ENCODE assay signal across 20 cellular contexts in genomic region chr2:10027931-10028330, GRCh38. TPM values are rescaled to one million over a fixed set of nuclear protein-coding genes. Genes with fewer than 3 reads are reported as not detected.
A peak's percentile ranks its signal among the peaks of the same experiment; 100 is the strongest.
DNase-seq lines count a peak whose midpoint lies in the region; ATAC-seq, FAIRE-seq and TF ChIP-seq lines count a peak whose summit lies in the region.
"Had no signal": no experiment of that assay in that cellular context is flagged by ENCODE, and none has a peak within 500 bp of the region (broad histone marks: within the 10 kb centered on the region; RNA-seq: fewer than 3 reads in every experiment).

No MANE protein-coding gene starts in this region.

- no peaks in the 10 kb centered on the region for H3K36me3 Mint-ChIP-seq in activated CD4-positive, alpha-beta memory T cell treated with anti-CD3 and anti-CD28 coated beads, Interleukin-2, amount 10 ng/mL, durations not matched to agents 7 days and 5 days (ENCODE audit: low read depth)
- H3K36me3 Mint-ChIP-seq in activated CD4-positive, alpha-beta memory T cell treated with anti-CD3 and anti-CD28 coated beads for 36 hours = no peaks in the 10 kb centered on the region
- no peaks in the 10 kb centered on the region for H3K36me3 Mint-ChIP-seq in naive thymus-derived CD4-positive, alpha-beta T cell
- H3K36me3 Mint-ChIP-seq: activated naive CD8-positive, alpha-beta T cell treated with anti-CD3 and anti-CD28 coated beads, Interleukin-2, amount 10 ng/mL, durations not matched to agents 7 days and 5 days had no signal

- no peak for TF ChIP-seq CTCF in H1 (IDR thresholded peaks at IDR 0.05; ENCODE audit: control extremely low read depth in 1 of 3, insufficient read depth in 1 of 3, low read depth in 1 of 3, low read length in 3 of 3)

- H4K5ac ChIP-seq in H1 (ENCODE audit: insufficient read length, low read depth, low read length) = no peak overlapping the region

- H3K4ac ChIP-seq in H1 (replicated peaks; ENCODE audit: insufficient read length, low read depth, low read length) = no peak overlapping the region

- no peaks in the 10 kb centered on the region for H4K20me1 ChIP-seq in H1 (replicated peaks in 1 of 2; ENCODE audit: control insufficient read depth in 1 of 2, insufficient read depth in 2 of 2, low read length in 2 of 2)

- H3K36me3 ChIP-seq in H1 (ENCODE audit: control insufficient read depth in 2 of 4, insufficient read depth in 4 of 4, low read length in 3 of 4) = no peaks in the 10 kb centered on the region
- H3K36me3 ChIP-seq in naive thymus-derived CD4-positive, alpha-beta T cell (ENCODE audit: control insufficient read depth in 2 of 3, insufficient read depth in 3 of 3, low read length in 3 of 3) = no peaks in the 10 kb centered on the region
- no peaks in the 10 kb centered on the region for H3K36me3 ChIP-seq in small intestine (ENCODE audit: control insufficient read depth in 2 of 2, insufficient read depth in 2 of 2, low read length in 2 of 2)
- H3K36me3 ChIP-seq: BE2C, left lung, tibial nerve had no signal

- H3K4me2 ChIP-seq in H1 (ENCODE audit: insufficient read depth in 1 of 2, low read depth in 2 of 2, low read length in 2 of 2) = no peak overlapping the region

- H3K27ac Mint-ChIP-seq in activated CD4-positive, alpha-beta memory T cell treated with anti-CD3 and anti-CD28 coated beads, Interleukin-2, amount 10 ng/mL, durations not matched to agents 7 days and 5 days = peak overlapping the region; percentile 24
- H3K27ac Mint-ChIP-seq in activated CD4-positive, alpha-beta memory T cell treated with anti-CD3 and anti-CD28 coated beads for 36 hours = no peak overlapping the region
- peak overlapping the region in 5 of 9 donors; percentile 17 to 48 (median 32) for H3K27ac Mint-ChIP-seq in naive thymus-derived CD4-positive, alpha-beta T cell
- H3K27ac Mint-ChIP-seq: activated T-helper 17 cell treated with anti-CD3 and anti-CD28 coated beads, Interleukin-2, amount 50 U/mL, for 72 hours had no signal

- no peaks in the 10 kb centered on the region for H3K27me3 Mint-ChIP-seq in activated CD4-positive, alpha-beta memory T cell treated with anti-CD3 and anti-CD28 coated beads, Interleukin-2, amount 10 ng/mL, durations not matched to agents 7 days and 5 days
- H3K27me3 Mint-ChIP-seq in activated CD4-positive, alpha-beta memory T cell treated with anti-CD3 and anti-CD28 coated beads for 36 hours = no peaks in the 10 kb centered on the region
- no peaks in the 10 kb centered on the region for H3K27me3 Mint-ChIP-seq in naive thymus-derived CD4-positive, alpha-beta T cell
- H3K27me3 Mint-ChIP-seq: activated naive CD8-positive, alpha-beta T cell treated with anti-CD3 and anti-CD28 coated beads, Interleukin-2, amount 10 ng/mL, durations not matched to agents 7 days and 5 days; activated T-helper 17 cell treated with anti-CD3 and anti-CD28 coated beads, Interleukin-2, amount 50 U/mL, for 72 hours had no signal

- no peak overlapping the region for H3K14ac ChIP-seq in H1 (ENCODE audit: insufficient read length)

- H3K9ac ChIP-seq in H1 (replicated peaks in 1 of 4; ENCODE audit: extremely low read depth in 1 of 4, low read depth in 3 of 4, low read length in 3 of 4) = no peak overlapping the region

- no peak overlapping the region for H3K4me3 Mint-ChIP-seq in activated CD4-positive, alpha-beta memory T cell treated with anti-CD3 and anti-CD28 coated beads, Interleukin-2, amount 10 ng/mL, durations not matched to agents 7 days and 5 days
- H3K4me3 Mint-ChIP-seq in activated CD4-positive, alpha-beta memory T cell treated with anti-CD3 and anti-CD28 coated beads for 36 hours = no peak overlapping the region
- H3K4me3 Mint-ChIP-seq in naive thymus-derived CD4-positive, alpha-beta T cell = peak overlapping the region in 2 of 10 donors; percentile 62 to 66
- H3K4me3 Mint-ChIP-seq: activated naive CD8-positive, alpha-beta T cell treated with anti-CD3 and anti-CD28 coated beads, Interleukin-2, amount 10 ng/mL, durations not matched to agents 7 days and 5 days; activated T-helper 17 cell treated with anti-CD3 and anti-CD28 coated beads, Interleukin-2, amount 50 U/mL, for 72 hours had no signal

- H2BK15ac ChIP-seq in H1 (ENCODE audit: low read length) = no peak overlapping the region

- H3K23ac ChIP-seq in H1 (ENCODE audit: insufficient read length) = no peak overlapping the region

- 86% methylated on average over 7 of the region's 7 CpGs; no CpG with 5 or more reads in 1 of the 2 experiments for WGBS in H1 (ENCODE audit: extremely low coverage in 1 of 2, insufficient coverage in 1 of 2, insufficient read length in 1 of 2, insufficient replicate concordance in 2 of 2, low coverage in 1 of 2, low lambda C conversion rate in 2 of 2, missing lambda C conversion rate in 1 of 2), 2 experiments
- WGBS in small intestine, 3 donors = 89 to 100% (median 92%) methylated on average over 7 of the region's 7 CpGs

- H3K4me1 Mint-ChIP-seq in activated CD4-positive, alpha-beta memory T cell treated with anti-CD3 and anti-CD28 coated beads, Interleukin-2, amount 10 ng/mL, durations not matched to agents 7 days and 5 days = peaks cover 33% of the 10 kb centered on the region
- peaks cover 19% of the 10 kb centered on the region for H3K4me1 Mint-ChIP-seq in activated CD4-positive, alpha-beta memory T cell treated with anti-CD3 and anti-CD28 coated beads for 36 hours (ENCODE audit: low read depth)
- peaks cover 16 to 26% (median 21%) of the 10 kb centered on the region in 7 donors for H3K4me1 Mint-ChIP-seq in naive thymus-derived CD4-positive, alpha-beta T cell

- no peak overlapping the region for H2BK120ac ChIP-seq in H1 (replicated peaks; ENCODE audit: low read depth, low read length)

- no peak for FAIRE-seq in H1 (lab: Jason Lieb, UNC)
- FAIRE-seq in small intestine (lab: Jason Lieb, UNC) = no peak
- FAIRE-seq: colon had no signal

- CTCF ChIA-PET in activated CD4-positive, alpha-beta memory T cell treated with anti-CD3 and anti-CD28 coated beads, Interleukin-2, amount 10 ng/mL, durations not matched to agents 7 days and 5 days (lab: Charles Lee) = interaction anchor here (1.6 to 4.6 kb wide), 5 partner anchors 17 to 229 kb away, joined by 6 to 52 read pairs (median 11); partner anchors contain the start of gene KLF11
- CTCF ChIA-PET in activated CD4-positive, alpha-beta memory T cell treated with anti-CD3 and anti-CD28 coated beads for 36 hours (lab: Charles Lee) = interaction anchor here (0.6 to 3.1 kb wide), 7 partner anchors 20 to 229 kb away, joined by 3 to 15 read pairs (median 6); no protein-coding TSS in a partner anchor
- CTCF ChIA-PET in H1 (lab: Charles Lee; ENCODE audit: partially characterized antibody) = interaction anchor here (0.8 to 7.5 kb wide), 25 partner anchors 8 to 258 kb away, joined by 3 to 46 read pairs (median 6); partner anchors contain the start of gene TAF1B
- CTCF ChIA-PET in naive thymus-derived CD4-positive, alpha-beta T cell (lab: Charles Lee) = no interaction called here

- no peak for TF ChIP-seq EP300 in H1 (IDR thresholded peaks at IDR 0.05; ENCODE audit: borderline replicate concordance in 1 of 2, low read depth in 2 of 2, low read length in 2 of 2)

- H3K9me3 Mint-ChIP-seq in activated CD4-positive, alpha-beta memory T cell treated with anti-CD3 and anti-CD28 coated beads, Interleukin-2, amount 10 ng/mL, durations not matched to agents 7 days and 5 days = no peaks in the 10 kb centered on the region
- H3K9me3 Mint-ChIP-seq in activated CD4-positive, alpha-beta memory T cell treated with anti-CD3 and anti-CD28 coated beads for 36 hours = no peaks in the 10 kb centered on the region
- H3K9me3 Mint-ChIP-seq in naive thymus-derived CD4-positive, alpha-beta T cell = peaks cover 0 to 2% (median 0%) of the 10 kb centered on the region in 11 donors
- H3K9me3 Mint-ChIP-seq: activated naive CD8-positive, alpha-beta T cell treated with anti-CD3 and anti-CD28 coated beads, Interleukin-2, amount 10 ng/mL, durations not matched to agents 7 days and 5 days; activated T-helper 17 cell treated with anti-CD3 and anti-CD28 coated beads, Interleukin-2, amount 50 U/mL, for 72 hours had no signal

- intact Hi-C loops in activated CD4-positive, alpha-beta memory T cell treated with anti-CD3 and anti-CD28 coated beads for 36 hours (cut with micrococcal nuclease) = loop anchor here (5.0 kb wide), 1 partner anchor 36 kb away; no protein-coding TSS in a partner anchor
- intact Hi-C loops in naive thymus-derived CD4-positive, alpha-beta T cell (cut with micrococcal nuclease) = no loop called here

- H3K4me3 ChIP-seq in H1 (ENCODE audit: extremely low read depth in 1 of 4, insufficient read depth in 2 of 4, low read depth in 3 of 4, low read length in 4 of 4) (no peak overlapping the region), small intestine (ENCODE audit: low read depth in 1 of 2, low read length in 2 of 2) (no peak overlapping the region)
- H3K4me3 ChIP-seq in naive thymus-derived CD4-positive, alpha-beta T cell (ENCODE audit: low read length) = no peak overlapping the region
- H3K4me3 ChIP-seq: body of pancreas, left lung, tibial nerve had no signal

- no peak overlapping the region for H4K91ac ChIP-seq in H1 (replicated peaks; ENCODE audit: insufficient read length, low read length)

- H3K56ac ChIP-seq in H1 (replicated peaks; ENCODE audit: insufficient read length, low read depth, low read length) = no peak overlapping the region

- H2BK5ac ChIP-seq in H1 (ENCODE audit: low read depth, low read length) = 0 out of 2 replicates have a peak overlapping the region, but pooled peaks have one; percentile 35

- no peak for DNase-seq in activated CD4-positive, alpha-beta memory T cell treated with anti-CD3 and anti-CD28 coated beads, Interleukin-2, amount 10 ng/mL, durations not matched to agents 7 days and 5 days
- DNase-seq in activated CD4-positive, alpha-beta memory T cell treated with anti-CD3 and anti-CD28 coated beads for 36 hours = no peak
- DNase-seq in H1 (ENCODE audit: low read depth in 1 of 2, low spot score in 2 of 2) = no peak
- DNase-seq in naive thymus-derived CD4-positive, alpha-beta T cell = no peak
- DNase-seq in superior temporal gyrus (ENCODE audit: extremely low spot score) = peak; percentile 1
- no peak for DNase-seq in RPMI8226
- DNase-seq in small intestine = no peak
- DNase-seq: activated naive CD8-positive, alpha-beta T cell treated with anti-CD3 and anti-CD28 coated beads, Interleukin-2, amount 10 ng/mL, durations not matched to agents 7 days and 5 days; BE2C; body of pancreas; EL; NCI-H1436; NCI-H524 treated with DMSO at 0.1 percent for 48 hours; stimulated activated CD4-positive, alpha-beta T cell treated with anti-CD3 and anti-CD28 coated beads, Interleukin-2, amount 100 ng/mL, for 24 hours; stimulated activated naive CD4-positive, alpha-beta T cell treated with Interleukin-2 at 50 U/mL for 16 hours had no signal

- H3K79me2 ChIP-seq in H1 (ENCODE audit: control insufficient read depth in 1 of 2, insufficient read depth in 2 of 2, low read length in 2 of 2) = no peaks in the 10 kb centered on the region

- TF ChIP-seq POLR2A in H1 (IDR thresholded peaks at IDR 0.05; ENCODE audit: control extremely low read depth in 1 of 2, low read depth in 2 of 2, low read length in 2 of 2) = no peak

- H4K8ac ChIP-seq in H1 (ENCODE audit: extremely low read depth, insufficient read depth, low read length) = no peak overlapping the region

- no peak overlapping the region for H2AK5ac ChIP-seq in H1 (ENCODE audit: low read depth, low read length)

- H3K27ac ChIP-seq in H1 (ENCODE audit: low read depth, low read length) = no peak overlapping the region
- no peak overlapping the region for H3K27ac ChIP-seq in naive thymus-derived CD4-positive, alpha-beta T cell (ENCODE audit: low read depth, low read length)
- no peak overlapping the region for H3K27ac ChIP-seq in small intestine (ENCODE audit: low read depth in 1 of 2, low read length in 1 of 2)

- no peak overlapping the region for H2AFZ ChIP-seq in H1 (ENCODE audit: low read length)

- POLR2A ChIA-PET in activated CD4-positive, alpha-beta memory T cell treated with anti-CD3 and anti-CD28 coated beads, Interleukin-2, amount 10 ng/mL, durations not matched to agents 7 days and 5 days (lab: Charles Lee) = interaction anchor here (2.0 to 5.2 kb wide), 6 partner anchors 10 to 472 kb away, joined by 6 to 88 read pairs (median 8); partner anchors contain the start of genes ADAM17, KLF11 and TAF1B
- POLR2A ChIA-PET in activated CD4-positive, alpha-beta memory T cell treated with anti-CD3 and anti-CD28 coated beads for 36 hours (lab: Charles Lee) = no interaction called here
- POLR2A ChIA-PET in H1 (lab: Charles Lee; ENCODE audit: partially characterized antibody) = interaction anchor here (1.2 to 1.7 kb wide), 2 partner anchors 7 to 11 kb away, joined by 3 to 4 read pairs; no protein-coding TSS in a partner anchor
- POLR2A ChIA-PET in naive thymus-derived CD4-positive, alpha-beta T cell (lab: Charles Lee) = interaction anchor here (0.9 to 1.9 kb wide), 2 partner anchors 11 to 15 kb away, joined by 3 to 7 read pairs; no protein-coding TSS in a partner anchor

- H3K23me2 ChIP-seq in H1 (ENCODE audit: low read depth, low read length) = no peaks in the 10 kb centered on the region

- H2BK12ac ChIP-seq in H1 (ENCODE audit: low read depth, low read length) = peak overlapping the region; percentile 52; the same call in 1 of the 2 replicates

- H2BK20ac ChIP-seq in H1 (ENCODE audit: low read length) = no peak overlapping the region

- TF ChIP-seq RAD21 in H1 (IDR thresholded peaks at IDR 0.05 in 1 of 2, conservative IDR thresholded peaks at IDR 0.05 in 1 of 2; ENCODE audit: low read depth in 2 of 2, low read length in 2 of 2) = no peak

- H3K9me3 ChIP-seq in H1 (ENCODE audit: insufficient read depth in 2 of 2, low read depth in 1 of 2, low read length in 1 of 2) (no peaks in the 10 kb centered on the region), small intestine (ENCODE audit: control insufficient read depth, low read depth) (no peaks in the 10 kb centered on the region)
- H3K9me3 ChIP-seq in naive thymus-derived CD4-positive, alpha-beta T cell (ENCODE audit: control insufficient read depth in 2 of 3, low read length in 3 of 3) = no peaks in the 10 kb centered on the region
- H3K9me3 ChIP-seq: BE2C, body of pancreas, left lung, tibial nerve had no signal

- no peak for ATAC-seq in naive thymus-derived CD4-positive, alpha-beta T cell
- no peak for ATAC-seq in GM21529 (IDR thresholded peaks at IDR 0.05; ENCODE audit: unreplicated experiment)
- ATAC-seq: activated T-helper 17 cell treated with anti-CD3 and anti-CD28 coated beads, Interleukin-2, amount 50 U/mL, for 72 hours; body of pancreas had no signal

- 0 out of 2 replicates have a peak overlapping the region, but pooled peaks have one; percentile 16 for H3K18ac ChIP-seq in H1 (ENCODE audit: extremely low read depth, low read length)

- no peaks in the 10 kb centered on the region for H3K27me3 ChIP-seq in H1 (replicated peaks in 1 of 4; ENCODE audit: control insufficient read depth in 3 of 4, extremely low read depth in 1 of 4, insufficient read depth in 3 of 4, low read length in 3 of 4)
- no peaks in the 10 kb centered on the region for H3K27me3 ChIP-seq in naive thymus-derived CD4-positive, alpha-beta T cell (ENCODE audit: control insufficient read depth in 2 of 2, insufficient read depth in 2 of 2, low read length in 2 of 2)
- H3K27me3 ChIP-seq in small intestine (ENCODE audit: control insufficient read depth in 2 of 2, insufficient read depth in 2 of 2, low read length in 2 of 2) = no peaks in the 10 kb centered on the region
- H3K27me3 ChIP-seq: BE2C, body of pancreas, left lung, tibial nerve had no signal

- H3K4me1 ChIP-seq in H1 (replicated peaks in 1 of 4; ENCODE audit: control insufficient read depth in 3 of 4, insufficient read depth in 4 of 4, low read length in 3 of 4) (peaks cover 0 to 17% (median 7%) of the 10 kb centered on the region in 4 experiments; a peak in 6 of 7 replicates), small intestine (ENCODE audit: control insufficient read depth in 2 of 2, insufficient read depth in 1 of 2, low read depth in 1 of 2, low read length in 1 of 2) (peaks cover 0 to under 1% of the 10 kb centered on the region in 2 donors)
- H3K4me1 ChIP-seq in naive thymus-derived CD4-positive, alpha-beta T cell (ENCODE audit: control insufficient read depth in 2 of 2, insufficient read depth in 2 of 2, low read length in 2 of 2) = peaks cover 21 to 23% of the 10 kb centered on the region in 2 donors
- H3K4me1 ChIP-seq: BE2C had no signal

- no peaks in the 10 kb centered on the region for H3K79me1 ChIP-seq in H1 (ENCODE audit: low read depth, low read length)

RNA-seq across cellular contexts. Expression of gene KLF11, which starts 15.4 kb away (rescaled TPM):
- 10 to 100 TPM; 14.4 to 16.0 TPM for total RNA-seq in activated CD4-positive, alpha-beta memory T cell treated with anti-CD3 and anti-CD28 coated beads, Interleukin-2, amount 10 ng/mL, durations not matched to agents 7 days and 5 days
- 1 to 10 TPM; 5.6 to 6.1 TPM for total RNA-seq in activated CD4-positive, alpha-beta memory T cell treated with anti-CD3 and anti-CD28 coated beads for 36 hours
- total RNA-seq in H1 (2021; fragmentation: NEBNext Ultra II Directional; extraction: Animal tissue kit (Norgen Biotek cat#: 25700)) = 4.6 and 6.4 TPM in 2 replicates
- polyA plus RNA-seq in H1 (2011; rRNA removed) (8.6 and 10.1 TPM in 2 replicates), small intestine (1 to 10 TPM; 1.8 to 7.5 (median 4.9) TPM)
- 8.1 TPM for polyA plus RNA-seq in H1 (2011; cell fraction: cytosol; rRNA removed)
- 7.3 TPM for polyA plus RNA-seq in H1 (2011; cell fraction: nucleus; rRNA removed)
- polyA plus RNA-seq in H1 (2012, experiment 1 of 2) = 4.5 to 8.2 TPM (median 5.7 TPM) in 4 replicates
- 1.9 TPM for polyA plus RNA-seq in H1 (2012, experiment 2 of 2)
- polyA plus RNA-seq in H1 (2013, experiment 1 of 2) = 3.8 TPM
- polyA plus RNA-seq in H1 (2013, experiment 2 of 2) = 4.2 TPM
- polyA minus RNA-seq in H1 (2011; rRNA and poly(A)+ RNA removed) = 23.2 and 30.8 TPM in 2 replicates
- polyA minus RNA-seq in H1 (2011; cell fraction: cytosol; rRNA and poly(A)+ RNA removed) = 7.7 TPM
- 7.2 TPM for polyA minus RNA-seq in H1 (2011; cell fraction: nucleus; rRNA and poly(A)+ RNA removed)
- 10 to 100 TPM in 2 of 5 experiments, 1 to 10 TPM in 3; 2.7 to 48.6 (median 6.8) TPM for total RNA-seq in naive thymus-derived CD4-positive, alpha-beta T cell
- 1 to 10 TPM; 1.3 to 1.7 TPM for polyA plus RNA-seq in naive thymus-derived CD4-positive, alpha-beta T cell

RNA-seq across cellular contexts. Expression of gene CYS1, which starts 52.3 kb away (rescaled TPM):
- under 1 TPM; 0.40 to 0.71 TPM for total RNA-seq in activated CD4-positive, alpha-beta memory T cell treated with anti-CD3 and anti-CD28 coated beads, Interleukin-2, amount 10 ng/mL, durations not matched to agents 7 days and 5 days
- total RNA-seq in activated CD4-positive, alpha-beta memory T cell treated with anti-CD3 and anti-CD28 coated beads for 36 hours = under 1 TPM in 1 of 2 experiments, not detected in 1; 0.07 TPM
- 0.13 and 0.25 TPM in 2 replicates for total RNA-seq in H1 (2021; fragmentation: NEBNext Ultra II Directional; extraction: Animal tissue kit (Norgen Biotek cat#: 25700))
- polyA plus RNA-seq in H1 (2011; rRNA removed) (0.09 and 0.57 TPM in 2 replicates), small intestine (under 1 TPM in 2 of 3 donors, not detected in 1; 0.54 to 0.76 TPM)
- 0.32 TPM for polyA plus RNA-seq in H1 (2011; cell fraction: cytosol; rRNA removed)
- 0.47 TPM for polyA plus RNA-seq in H1 (2011; cell fraction: nucleus; rRNA removed)
- polyA plus RNA-seq in H1 (2012, experiment 1 of 2) = 0.16 to 0.46 TPM (median 0.30 TPM) in 4 replicates
- polyA plus RNA-seq in H1 (2012, experiment 2 of 2) = 0.17 TPM
- 0.59 TPM for polyA plus RNA-seq in H1 (2013, experiment 1 of 2)
- 0.28 TPM for polyA plus RNA-seq in H1 (2013, experiment 2 of 2)
- polyA minus RNA-seq in H1 (2011; rRNA and poly(A)+ RNA removed) = 0.05 and 0.19 TPM in 2 replicates
- not detected for polyA minus RNA-seq in H1 (2011; cell fraction: cytosol; rRNA and poly(A)+ RNA removed)
- not detected for polyA minus RNA-seq in H1 (2011; cell fraction: nucleus; rRNA and poly(A)+ RNA removed)
- total RNA-seq in naive thymus-derived CD4-positive, alpha-beta T cell = 1 to 10 TPM in 1 of 5 experiments, not detected in 4; 1.3 TPM
- not detected for polyA plus RNA-seq in naive thymus-derived CD4-positive, alpha-beta T cell
